ENCODE assay signal across 11 cellular contexts in the genomic region with DNA sequence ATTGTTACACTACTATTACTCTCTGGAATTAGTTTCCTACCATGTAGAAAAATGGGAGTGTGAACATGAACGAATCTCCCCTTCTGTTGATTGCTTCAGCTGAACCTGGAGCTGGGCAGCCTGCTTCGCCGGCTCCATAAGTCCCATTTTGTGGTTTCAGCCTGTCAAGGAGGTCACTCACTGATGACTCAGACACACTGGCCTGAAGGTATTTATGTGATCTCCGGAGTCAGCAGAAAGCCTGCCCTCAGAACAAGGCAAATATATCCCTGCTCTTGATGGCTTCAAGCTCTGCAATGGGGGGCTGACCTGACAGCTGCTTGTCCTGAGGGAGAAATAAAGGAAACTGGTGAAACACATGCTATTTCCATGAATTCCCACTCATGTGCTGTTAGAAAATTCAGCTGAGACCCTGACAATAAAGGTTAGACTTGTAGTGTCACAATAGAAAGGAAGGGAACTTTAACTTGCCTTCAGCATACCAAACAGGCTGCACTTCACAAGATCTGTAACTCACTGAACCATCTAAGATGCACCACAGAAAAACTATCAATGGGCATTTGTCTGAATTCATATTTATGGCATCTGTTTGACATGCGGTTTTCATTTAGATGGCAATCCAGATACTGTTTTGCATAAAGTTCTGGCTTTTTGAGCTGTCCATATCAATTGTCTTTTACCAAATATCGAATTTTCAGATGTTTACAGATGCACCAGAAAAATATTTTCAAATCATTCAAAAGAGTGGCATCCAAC.
A peak's percentile ranks its signal among the peaks of the same experiment; 100 is the strongest.
DNase-seq lines count a peak whose midpoint lies in the region; ATAC-seq and TF ChIP-seq lines count a peak whose summit lies in the region.
"Had no signal": no experiment of that assay in that cellular context is flagged by ENCODE, and none has a peak within 500 bp of the region (broad histone marks: within the 10 kb centered on the region; RNA-seq: fewer than 3 reads in every experiment).

No MANE protein-coding gene starts in this region.

- H3K4me3 ChIP-seq in CD4-positive, alpha-beta memory T cell (ENCODE audit: low read length in 2 of 2), result no peak overlapping the region
- H3K4me3 ChIP-seq: HAP-1, thyroid gland had no signal

- no peaks in the 10 kb centered on the region for H3K27me3 ChIP-seq in CD4-positive, alpha-beta memory T cell (ENCODE audit: insufficient read depth, low read length)
- H3K27me3 ChIP-seq: thyroid gland had no signal

- no peak for TF ChIP-seq CTCF in RWPE1 (conservative IDR thresholded peaks at IDR 0.05; ENCODE audit: low read depth)

- H3K36me3 Mint-ChIP-seq in CD4-positive, alpha-beta memory T cell, result no peaks in the 10 kb centered on the region

- peak; percentile 37 for DNase-seq in GOT3 (lab: John Stamatoyannopoulos, UW)
- peak; percentile 79 for DNase-seq in RWPE1 (ENCODE audit: low spot score)
- no peak for DNase-seq in sciatic nerve (ENCODE audit: low spot score)
- DNase-seq in head of caudate nucleus, result no peak
- DNase-seq in CD4-positive, alpha-beta memory T cell, result no peak
- DNase-seq in SHP77 (lab: John Stamatoyannopoulos, UW), result no peak
- no peak for DNase-seq in cortex of kidney (lab: John Stamatoyannopoulos, UW)
- DNase-seq: activated CD4-positive, alpha-beta T cell treated with anti-CD3 and anti-CD28 coated beads, Interleukin-2, amount 50 U/mL, for 48 hours; thyroid gland had no signal

- H3K36me3 ChIP-seq in CD4-positive, alpha-beta memory T cell (ENCODE audit: insufficient read depth, low read length), result no peaks in the 10 kb centered on the region
- H3K36me3 ChIP-seq: HAP-1, thyroid gland had no signal

- H3K9me3 ChIP-seq in CD4-positive, alpha-beta memory T cell (ENCODE audit: control insufficient read depth in 1 of 2, low read length in 2 of 2), result no peaks in the 10 kb centered on the region
- H3K9me3 ChIP-seq: HAP-1, thyroid gland had no signal

- CTCF ChIA-PET in RWPE1 (lab: Yijun Ruan, JAX), result interaction anchor here (0.6 kb wide), 1 partner anchor 67 kb away, joined by 3 read pairs; no protein-coding TSS in a partner anchor
- CTCF ChIA-PET in CD4-positive, alpha-beta memory T cell (lab: Charles Lee; ENCODE audit: partially characterized antibody), result no interaction called here

- intact Hi-C loops in sciatic nerve (cut with DNase I), result no loop called here
- intact Hi-C loops in head of caudate nucleus (cut with DNase I), result no loop called here
- intact Hi-C loops in CD4-positive, alpha-beta memory T cell (cut with micrococcal nuclease), result no loop called here

- peaks cover 0 to 5% (median 2%) of the 10 kb centered on the region in 8 donors for H3K9me3 Mint-ChIP-seq in CD4-positive, alpha-beta memory T cell

- H3K27ac Mint-ChIP-seq in CD4-positive, alpha-beta memory T cell, result no peak overlapping the region

- no peak overlapping the region for H3K4me3 Mint-ChIP-seq in CD4-positive, alpha-beta memory T cell

- peak overlapping the region; percentile 55 for H3K27ac ChIP-seq in RWPE1
- H3K27ac ChIP-seq in CD4-positive, alpha-beta memory T cell (ENCODE audit: low read depth, low read length), result no peak overlapping the region
- H3K27ac ChIP-seq: thyroid gland had no signal

- H3K27me3 Mint-ChIP-seq in CD4-positive, alpha-beta memory T cell, result no peaks in the 10 kb centered on the region

- peak; percentile 38 for ATAC-seq in esophagus mucosa
- ATAC-seq in sciatic nerve, result peak; percentile 87

- POLR2A ChIA-PET in RWPE1 (lab: Yijun Ruan, JAX; ENCODE audit: low non-redundant PET), result no interaction called here
- POLR2A ChIA-PET in CD4-positive, alpha-beta memory T cell (lab: Charles Lee; ENCODE audit: partially characterized antibody), result no interaction called here

- H3K4me1 Mint-ChIP-seq in CD4-positive, alpha-beta memory T cell, result no peaks in the 10 kb centered on the region

- H3K4me1 ChIP-seq in CD4-positive, alpha-beta memory T cell (ENCODE audit: insufficient read depth, low read length), result no peaks in the 10 kb centered on the region
- H3K4me1 ChIP-seq: HAP-1 had no signal

Comparison
In these comparisons a context has a peak if more than half of its experiments do, and no peak if none do; other contexts are left out.
1. DNase-seq: peak in GOT3 (single experiment) and RWPE1 (single experiment); none in sciatic nerve (single experiment), head of caudate nucleus (0 of 42), CD4-positive, alpha-beta memory T cell (0 of 5), SHP77 (0 of 2) and cortex of kidney (single experiment).